In genomic region chr2:187956906-187957534, GRCh38 we compare ENCODE assay signal across 17 cellular contexts.
DNase-seq lines count a peak whose midpoint lies in the region; ATAC-seq lines count a peak whose summit lies in the region.
"Had no signal": no experiment of that assay in that cellular context is flagged by ENCODE, and none has a peak within 500 bp of the region (broad histone marks: within the 10 kb centered on the region; RNA-seq: fewer than 3 reads in every experiment).

No MANE protein-coding gene starts in this region.

- WGBS in mesenchymal stem cell: 100% methylated on average over 1 of the region's 2 CpGs

- no peak overlapping the region for H3K4me2 ChIP-seq in mesenchymal stem cell (ENCODE audit: low read length, poor library complexity, severe bottlenecking)

- no peak overlapping the region for H3K9ac ChIP-seq in mesenchymal stem cell (ENCODE audit: low read length)

- H2AFZ ChIP-seq in mesenchymal stem cell (ENCODE audit: low read depth, low read length): no peak overlapping the region

- H3K9me3 ChIP-seq in mesenchymal stem cell (ENCODE audit: control insufficient read depth, low read length): no peaks in the 10 kb centered on the region

- no peaks in the 10 kb centered on the region for H3K4me1 ChIP-seq in mesenchymal stem cell (ENCODE audit: control insufficient read depth, insufficient read depth, low read depth, low read length)
- H3K4me1 ChIP-seq: SJCRH30 had no signal

- no peak overlapping the region for H3K23ac ChIP-seq in mesenchymal stem cell (ENCODE audit: low read length in 2 of 2)

- H2AK5ac ChIP-seq in mesenchymal stem cell (ENCODE audit: low read length, severe bottlenecking): no peak overlapping the region

- no peak overlapping the region for H4K8ac ChIP-seq in mesenchymal stem cell (ENCODE audit: low read length)

- H3K4me3 ChIP-seq in mesenchymal stem cell (ENCODE audit: insufficient read depth in 1 of 2, low read depth in 1 of 2, low read length in 2 of 2): no peak overlapping the region
- H3K4me3 ChIP-seq: SJCRH30 had no signal

- H3K14ac ChIP-seq in mesenchymal stem cell (ENCODE audit: low read length in 2 of 2): no peak overlapping the region

- no peaks in the 10 kb centered on the region for H3K36me3 ChIP-seq in mesenchymal stem cell (ENCODE audit: control insufficient read depth in 1 of 2, insufficient read depth in 2 of 2, low read depth in 1 of 2, low read length in 2 of 2)
- H3K36me3 ChIP-seq: SJCRH30 had no signal

- no peak overlapping the region for H3K18ac ChIP-seq in mesenchymal stem cell (ENCODE audit: low read depth in 1 of 2, low read length in 2 of 2)

- ATAC-seq in HG03108 (IDR thresholded peaks at IDR 0.05; ENCODE audit: unreplicated experiment): no peak
- ATAC-seq in GM21390 (IDR thresholded peaks at IDR 0.05; ENCODE audit: unreplicated experiment): no peak

- no peak overlapping the region for H3K4ac ChIP-seq in mesenchymal stem cell (ENCODE audit: low read depth in 1 of 2, low read length in 2 of 2)

- no peak overlapping the region for H2BK12ac ChIP-seq in mesenchymal stem cell (ENCODE audit: low read length in 2 of 2)

- H2BK15ac ChIP-seq in mesenchymal stem cell (ENCODE audit: low read depth, poor library complexity, severe bottlenecking): no peak overlapping the region

- no peaks in the 10 kb centered on the region for H3K79me1 ChIP-seq in mesenchymal stem cell (replicated peaks; ENCODE audit: low read length, poor library complexity, severe bottlenecking)

- H3K27me3 ChIP-seq in mesenchymal stem cell (ENCODE audit: control insufficient read depth in 1 of 2, insufficient read depth in 1 of 2, low read length in 2 of 2): no peaks in the 10 kb centered on the region
- H3K27me3 ChIP-seq: SJCRH30 had no signal

- H2BK5ac ChIP-seq in mesenchymal stem cell (ENCODE audit: low read depth, low read length, poor library complexity, severe bottlenecking): no peak overlapping the region

- H4K91ac ChIP-seq in mesenchymal stem cell (ENCODE audit: low read length): no peak overlapping the region

- DNase-seq in DMS53 (lab: John Stamatoyannopoulos, UW): peak; percentile 16
- no peak for DNase-seq in DMS53 treated with DMSO at 0.1 percent for 48 hours (lab: John Stamatoyannopoulos, UW; ENCODE audit: unreplicated experiment)
- peak; percentile 13 for DNase-seq in glomerular visceral epithelial cell (ENCODE audit: extremely low spot score)
- no peak for DNase-seq in mesenchymal stem cell
- no peak for DNase-seq in activated CD4-positive, alpha-beta T cell treated with anti-CD3 and anti-CD28 coated beads, Interleukin-2, amount 50 U/mL, for 1 hour
- DNase-seq in germinal center (ENCODE audit: low spot score): no peak
- DNase-seq: H7, MV-4-11, NCI-H1417 treated with DMSO at 0.1 percent for 48 hours, NCI-H2029, NCI-H524, SJCRH30 had no signal

- H2BK120ac ChIP-seq in mesenchymal stem cell (ENCODE audit: low read depth, low read length): no peak overlapping the region

- peak overlapping the region; percentile 66 for H3K27ac ChIP-seq in mesenchymal stem cell (ENCODE audit: low read length, poor library complexity, severe bottlenecking)
- H3K27ac ChIP-seq: 22Rv1, C4-2B, RWPE1, SJCRH30 had no signal

Comparison
In these comparisons a context has a peak if more than half of its experiments do, and no peak if none do; other contexts are left out.
1. DNase-seq: peak in DMS53 (single experiment) and glomerular visceral epithelial cell (single experiment); none in DMS53 treated with DMSO at 0.1 percent for 48 hours (single experiment), mesenchymal stem cell (single experiment), activated CD4-positive, alpha-beta T cell treated with anti-CD3 and anti-CD28 coated beads, Interleukin-2, amount 50 U/mL, for 1 hour (single experiment) and germinal center (single experiment).